Comparison of ENCODE assay signal across 8 cellular contexts in genomic region chr16:67667817-67668494, GRCh38. TPM values are rescaled to one million over a fixed set of nuclear protein-coding genes. Genes with fewer than 3 reads are reported as not detected.
DNase-seq lines count a peak whose midpoint lies in the region; ATAC-seq and TF ChIP-seq lines count a peak whose summit lies in the region.

No MANE protein-coding gene starts in this region.

- CTCF ChIA-PET in activated CD8-positive, alpha-beta T cell treated with anti-CD3 and anti-CD28 coated beads for 36 hours (lab: Charles Lee), result interaction anchor here (0.6 to 14.7 kb wide), 32 partner anchors 9 to 273 kb away, joined by 3 to 154 read pairs (median 4); partner anchors contain the start of genes ATP6V0D1, CARMIL2, CTCF and GFOD2

- peak; percentile 30 for TF ChIP-seq POLR2A in GM18951 (IDR thresholded peaks at IDR 0.05; ENCODE audit: extremely low read depth, insufficient read depth, insufficient read length)

- H3K36me3 Mint-ChIP-seq in activated CD8-positive, alpha-beta T cell treated with anti-CD3 and anti-CD28 coated beads for 36 hours (ENCODE audit: low read depth), result peaks cover 3% of the 10 kb centered on the region

- peaks cover 2% of the 10 kb centered on the region for H3K4me1 ChIP-seq in mesendoderm (ENCODE audit: control insufficient read depth, low read depth, low read length)

- H3K36me3 ChIP-seq in mesendoderm (ENCODE audit: control insufficient read depth, insufficient read depth, low read length), result no peaks in the 10 kb centered on the region

- no peak overlapping the region for H3K27ac ChIP-seq in mesendoderm (ENCODE audit: low read depth, low read length)

- H2BK5ac ChIP-seq in mesendoderm (ENCODE audit: low read length), result no peak overlapping the region

- no peak overlapping the region for H3K9ac ChIP-seq in mesendoderm (ENCODE audit: low read length)

- H3K79me1 ChIP-seq in mesendoderm (ENCODE audit: low read length), result no peaks in the 10 kb centered on the region

- H3K9me3 Mint-ChIP-seq in activated CD8-positive, alpha-beta T cell treated with anti-CD3 and anti-CD28 coated beads for 36 hours, result no peaks in the 10 kb centered on the region

- in situ Hi-C loops in GM18951 (cut with MboI; ENCODE audit: low sequenced_read_pairs, unreplicated experiment), result loop anchor here (25.0 kb wide), 1 partner anchor 369 kb away; no protein-coding TSS in a partner anchor

- no CpG with 5 or more reads among the region's 18 CpGs for WGBS in mesendoderm (ENCODE audit: extremely low coverage, insufficient coverage, low lambda C conversion rate)

- intact Hi-C loops in activated CD8-positive, alpha-beta T cell treated with anti-CD3 and anti-CD28 coated beads for 36 hours (cut with micrococcal nuclease), result loop anchor here (10.0 kb wide), 1 partner anchor 267 kb away; the partner anchor contains the start of genes CTRL and PSMB10

- H3K23ac ChIP-seq in mesendoderm (ENCODE audit: low read length), result no peak overlapping the region

- no peaks in the 10 kb centered on the region for H3K27me3 ChIP-seq in mesendoderm (ENCODE audit: insufficient read depth, low read length, poor library complexity)

- H3K27me3 Mint-ChIP-seq in activated CD8-positive, alpha-beta T cell treated with anti-CD3 and anti-CD28 coated beads for 36 hours, result no peaks in the 10 kb centered on the region

- no peak overlapping the region for H3K18ac ChIP-seq in mesendoderm (ENCODE audit: low read length)

- no peak overlapping the region for H4K5ac ChIP-seq in mesendoderm (ENCODE audit: low read length)

- H3K4me1 Mint-ChIP-seq in activated CD8-positive, alpha-beta T cell treated with anti-CD3 and anti-CD28 coated beads for 36 hours (ENCODE audit: low read depth), result peaks cover 11% of the 10 kb centered on the region

- peak; percentile 73 for TF ChIP-seq CTCF in activated CD8-positive, alpha-beta T cell treated with anti-CD3 and anti-CD28 coated beads for 36 hours (IDR thresholded peaks at IDR 0.05)

- ATAC-seq in HG03280 (IDR thresholded peaks at IDR 0.05; ENCODE audit: unreplicated experiment), result peak; percentile 67
- ATAC-seq in activated CD8-positive, alpha-beta T cell treated with anti-CD3 and anti-CD28 coated beads for 36 hours, result peak; percentile 92

- no peak overlapping the region for H3K4me2 ChIP-seq in mesendoderm (ENCODE audit: low read length)

- H3K27ac Mint-ChIP-seq in activated CD8-positive, alpha-beta T cell treated with anti-CD3 and anti-CD28 coated beads for 36 hours, result no peak overlapping the region

- H2BK15ac ChIP-seq in mesendoderm (replicated peaks; ENCODE audit: low read depth), result no peak overlapping the region

- POLR2A ChIA-PET in activated CD8-positive, alpha-beta T cell treated with anti-CD3 and anti-CD28 coated beads for 36 hours (lab: Charles Lee), result interaction anchor here (0.9 to 3.4 kb wide), 8 partner anchors 12 to 186 kb away, joined by 3 to 14 read pairs (median 4); partner anchors contain the start of genes CARMIL2 and CTCF

- DNase-seq in Ammon's horn (ENCODE audit: low spot score) (peak; percentile 94), NCI-H69 (lab: John Stamatoyannopoulos, UW) (peak; percentile 75), mesendoderm (peak; percentile 95)
- peak; percentile 92 for DNase-seq in activated CD8-positive, alpha-beta T cell treated with anti-CD3 and anti-CD28 coated beads for 36 hours
- peak; percentile 76 for DNase-seq in effector CD8-positive, alpha-beta T cell (lab: John Stamatoyannopoulos, UW)
- peak; percentile 41 for DNase-seq in stimulated activated CD8-positive, alpha-beta memory T cell treated with anti-CD3 and anti-CD28 coated beads, Interleukin-15, amount 100 ng/mL, for 24 hours (ENCODE audit: low read depth)

- H2AK5ac ChIP-seq in mesendoderm (ENCODE audit: low read length), result no peak overlapping the region

- no peak overlapping the region for H2BK120ac ChIP-seq in mesendoderm (ENCODE audit: low read depth, low read length)

- H3K4ac ChIP-seq in mesendoderm (ENCODE audit: low read depth, low read length), result no peak overlapping the region

- H3K4me3 Mint-ChIP-seq in activated CD8-positive, alpha-beta T cell treated with anti-CD3 and anti-CD28 coated beads for 36 hours, result peak overlapping the region; percentile 80

- no peak overlapping the region for H3K56ac ChIP-seq in mesendoderm (ENCODE audit: low read length)

- H4K8ac ChIP-seq in mesendoderm (ENCODE audit: low read depth, low read length), result no peak overlapping the region

- no peak overlapping the region for H3K4me3 ChIP-seq in mesendoderm (ENCODE audit: low read length)

- H3K79me2 ChIP-seq in mesendoderm (ENCODE audit: control insufficient read depth, insufficient read depth, low read length), result no peaks in the 10 kb centered on the region

RNA-seq across cellular contexts. Expression of gene C16orf86, which starts 1.3 kb away (rescaled TPM):
- 1 to 10 TPM; 2.8 to 4.7 TPM for total RNA-seq in activated CD8-positive, alpha-beta T cell treated with anti-CD3 and anti-CD28 coated beads for 36 hours
- 0.49 TPM for polyA plus RNA-seq in mesendoderm (2013, experiment 1 of 2)
- polyA plus RNA-seq in mesendoderm (2013, experiment 2 of 2), result 0.29 TPM

RNA-seq across cellular contexts. Expression of gene ENKD1, which starts 1.4 kb away (rescaled TPM):
- total RNA-seq in activated CD8-positive, alpha-beta T cell treated with anti-CD3 and anti-CD28 coated beads for 36 hours, result 1 to 10 TPM; 8.4 to 8.9 TPM
- polyA plus RNA-seq in mesendoderm (2013, experiment 1 of 2), result 4.8 TPM
- polyA plus RNA-seq in mesendoderm (2013, experiment 2 of 2), result 5.1 TPM

RNA-seq across cellular contexts. Expression of gene PARD6A, which starts 7.2 kb away (rescaled TPM):
- total RNA-seq in activated CD8-positive, alpha-beta T cell treated with anti-CD3 and anti-CD28 coated beads for 36 hours, result 1 to 10 TPM; 6.3 to 7.2 TPM
- polyA plus RNA-seq in mesendoderm (2013, experiment 1 of 2), result 3.1 TPM
- 3.3 TPM for polyA plus RNA-seq in mesendoderm (2013, experiment 2 of 2)

RNA-seq across cellular contexts. Expression of gene ACD, which starts 7.9 kb away (rescaled TPM):
- 10 to 100 TPM; 50.8 to 53.7 TPM for total RNA-seq in activated CD8-positive, alpha-beta T cell treated with anti-CD3 and anti-CD28 coated beads for 36 hours
- 30.8 TPM for polyA plus RNA-seq in mesendoderm (2013, experiment 1 of 2)
- 33.8 TPM for polyA plus RNA-seq in mesendoderm (2013, experiment 2 of 2)

RNA-seq across cellular contexts. Expression of gene CARMIL2, which starts 23.0 kb away (rescaled TPM):
- total RNA-seq in activated CD8-positive, alpha-beta T cell treated with anti-CD3 and anti-CD28 coated beads for 36 hours, result 100 to 1,000 TPM; 151 to 155 TPM
- 13.9 TPM for polyA plus RNA-seq in mesendoderm (2013, experiment 1 of 2)
- polyA plus RNA-seq in mesendoderm (2013, experiment 2 of 2), result 13.9 TPM

Comparison
In these comparisons a context has a peak if more than half of its experiments do, and no peak if none do; other contexts are left out.
1. DNase-seq: peak in every context shown above with its lines; median percentile 95 in mesendoderm; 94 in Ammon's horn; 92 in activated CD8-positive, alpha-beta T cell treated with anti-CD3 and anti-CD28 coated beads for 36 hours; 76 in effector CD8-positive, alpha-beta T cell; 75 in NCI-H69; 41 in stimulated activated CD8-positive, alpha-beta memory T cell treated with anti-CD3 and anti-CD28 coated beads, Interleukin-15, amount 100 ng/mL, for 24 hours.